Comparison of ENCODE assay signal across 19 cellular contexts in the genomic region with DNA sequence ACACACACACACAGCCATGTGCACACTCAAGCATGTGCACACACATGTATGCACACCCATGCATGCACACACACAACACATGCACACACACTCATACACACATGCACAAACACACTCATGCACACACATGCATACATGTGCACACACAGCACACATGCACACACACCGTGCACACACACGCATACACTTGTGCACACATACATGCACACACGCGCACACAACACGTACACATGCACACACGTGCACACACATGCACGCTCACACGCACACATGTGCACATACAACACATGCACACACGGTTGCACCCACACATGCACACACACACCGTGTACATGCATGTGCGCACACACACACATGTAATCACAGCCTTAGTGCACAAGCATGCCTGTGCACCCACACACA.
"Had no signal": no experiment of that assay in that cellular context is flagged by ENCODE, and none has a peak within 500 bp of the region (broad histone marks: within the 10 kb centered on the region; RNA-seq: fewer than 3 reads in every experiment).

No MANE protein-coding gene starts in this region.

- ATAC-seq: activated CD4-positive, CD25-positive, alpha-beta regulatory T cell treated with anti-CD3 and anti-CD28 coated beads, Interleukin-2, amount 50 U/mL, for 24 hours; body of pancreas; effector memory CD8-positive, alpha-beta T cell; natural killer cell treated with Interleukin-12 subunit alpha and Interleukin-12 subunit beta and Interleukin-15 and Interleukin-18, amount 100 ng/mL, for 72 hours; stimulated activated naive CD8-positive, alpha-beta T cell treated with anti-CD3 and anti-CD28 coated beads, Interleukin-15, Interleukin-2, amounts not matched to agents 100 U/mL and 50 U/mL, for 24 hours; T-cell had no signal

- H3K4me3 ChIP-seq: body of pancreas, gastroesophageal sphincter, left lung, prostate gland, right lobe of liver, smooth muscle cell, upper lobe of left lung had no signal

- H3K36me3 ChIP-seq: gastroesophageal sphincter, left lung, prostate gland, right lobe of liver, upper lobe of left lung had no signal

- H3K27me3 ChIP-seq: body of pancreas, gastroesophageal sphincter, right lobe of liver, upper lobe of left lung had no signal

- H3K9me3 ChIP-seq: body of pancreas, gastroesophageal sphincter, left lung, prostate gland, right lobe of liver, upper lobe of left lung had no signal

- DNase-seq: activated CD4-positive, alpha-beta T cell treated with anti-CD3 and anti-CD28 coated beads, Interleukin-2, amount 50 U/mL, for 1 hour; activated CD8-positive, alpha-beta memory T cell treated with anti-CD3 and anti-CD28 coated beads for 24 hours; activated naive CD8-positive, alpha-beta T cell treated with anti-CD3 and anti-CD28 coated beads for 36 hours; amygdala; body of pancreas; dermis blood vessel endothelial cell; effector memory CD8-positive, alpha-beta T cell; stimulated activated naive CD8-positive, alpha-beta T cell treated with anti-CD3 and anti-CD28 coated beads, Interleukin-15, Interleukin-2, amounts not matched to agents 100 U/mL and 50 U/mL, for 24 hours; T-cell; T-helper 9 cell had no signal

- H3K4me1 ChIP-seq: body of pancreas had no signal

- H3K27ac ChIP-seq: body of pancreas, epithelial cell of prostate, right lobe of liver had no signal
